Comparison of ENCODE assay signal across 1 cellular context in genomic region chr7:2832441-2832840, GRCh38.
TF ChIP-seq lines count a peak whose summit lies in the region.

No MANE protein-coding gene starts in this region.

TF ChIP-seq in GM23338, 12 proteins besides CTCF, POLR2A, EP300 and RAD21 (continued from another document):
- TF ChIP-seq REST (IDR thresholded peaks at IDR 0.05; ENCODE audit: unreplicated experiment): no peak
- no peak for TF ChIP-seq JUNB (IDR thresholded peaks at IDR 0.05; ENCODE audit: unreplicated experiment)
- no peak for TF ChIP-seq ETS1 (IDR thresholded peaks at IDR 0.05)
- TF ChIP-seq STAT1 (IDR thresholded peaks at IDR 0.05; ENCODE audit: unreplicated experiment): no peak
- TF ChIP-seq POLR2AphosphoS5 (IDR thresholded peaks at IDR 0.05; ENCODE audit: low read depth): no peak
- no peak for TF ChIP-seq CREB1 (CRISPR knock-in tag; IDR thresholded peaks at IDR 0.05; ENCODE audit: low read depth)
- no peak for TF ChIP-seq ZNF462 (CRISPR knock-in tag; IDR thresholded peaks at IDR 0.05)
- no peak for TF ChIP-seq EZH2 (IDR thresholded peaks at IDR 0.05; ENCODE audit: low read depth, unreplicated experiment)
- no peak for TF ChIP-seq EZH2phosphoT487 (IDR thresholded peaks at IDR 0.05; ENCODE audit: unreplicated experiment)
- no peak for TF ChIP-seq ZNF114 (CRISPR knock-in tag; IDR thresholded peaks at IDR 0.05)
TF ChIP-seq in GM23338: peak in this region for 0.
